In the genomic region with DNA sequence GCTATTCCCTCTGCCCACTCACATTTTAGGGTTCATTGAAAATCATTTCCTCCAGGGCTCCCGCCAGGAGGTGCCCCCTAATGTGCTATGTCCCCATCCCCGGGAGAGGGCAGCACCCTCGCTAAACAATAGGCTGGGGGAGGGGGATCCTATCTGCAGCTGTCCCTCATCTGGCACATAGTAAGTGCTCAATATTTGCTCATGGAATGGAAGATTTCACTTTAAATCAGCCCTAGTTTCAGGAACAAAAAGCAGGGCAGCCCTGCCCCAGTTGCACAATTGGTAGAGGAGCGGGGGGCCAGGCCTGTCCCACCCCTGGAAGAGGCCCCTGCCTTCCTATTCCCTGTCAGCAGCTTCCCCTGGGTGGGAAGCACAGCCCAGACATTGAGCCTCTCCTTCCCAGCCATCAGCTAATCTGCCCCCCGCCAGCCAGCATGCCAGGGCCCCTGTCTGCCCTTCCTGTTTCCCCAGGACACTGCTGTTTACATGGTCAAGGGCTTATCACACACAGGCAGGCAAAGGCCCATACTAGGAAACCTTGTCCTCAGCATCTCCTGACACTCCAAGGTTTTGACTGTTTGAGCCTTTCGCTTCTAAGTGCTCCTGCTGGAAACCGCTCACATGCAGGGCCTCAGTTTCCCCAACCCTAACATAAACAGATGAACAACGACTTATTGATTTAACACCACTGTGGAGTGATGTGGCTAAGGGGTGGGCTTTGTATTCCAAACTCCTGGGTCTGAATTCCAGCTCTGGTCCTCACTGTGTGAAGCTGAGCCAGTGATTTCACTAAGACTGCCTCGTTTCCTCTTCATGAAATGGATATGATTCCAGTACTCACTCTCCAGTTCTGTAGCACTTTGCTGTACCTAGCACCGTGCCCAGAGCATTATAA, we compare ENCODE assay signal across 1 cellular context.
TF ChIP-seq lines count a peak whose summit lies in the region.

No MANE protein-coding gene starts in this region.

TF ChIP-seq in HCT116, 20 proteins besides CTCF, POLR2A, EP300 and RAD21 (continued from another document):
- TF ChIP-seq EGR1 (IDR thresholded peaks at IDR 0.05; ENCODE audit: low read depth) (no peak), SRF (IDR thresholded peaks at IDR 0.05; ENCODE audit: low read depth) (no peak), SP1 (IDR thresholded peaks at IDR 0.05; ENCODE audit: low read depth) (no peak), EZH2phosphoT487 (IDR thresholded peaks at IDR 0.05; ENCODE audit: borderline replicate concordance) (no peak), FOSL1 (IDR thresholded peaks at IDR 0.05; ENCODE audit: low read depth) (no peak), CBX3 (IDR thresholded peaks at IDR 0.05; ENCODE audit: low read depth) (no peak), ZFX (IDR thresholded peaks at IDR 0.05) (no peak), EZH2 (IDR thresholded peaks at IDR 0.05) (no peak), ELF1 (IDR thresholded peaks at IDR 0.05; ENCODE audit: borderline replicate concordance, low read depth) (no peak)
- TF ChIP-seq, protein P1, sequence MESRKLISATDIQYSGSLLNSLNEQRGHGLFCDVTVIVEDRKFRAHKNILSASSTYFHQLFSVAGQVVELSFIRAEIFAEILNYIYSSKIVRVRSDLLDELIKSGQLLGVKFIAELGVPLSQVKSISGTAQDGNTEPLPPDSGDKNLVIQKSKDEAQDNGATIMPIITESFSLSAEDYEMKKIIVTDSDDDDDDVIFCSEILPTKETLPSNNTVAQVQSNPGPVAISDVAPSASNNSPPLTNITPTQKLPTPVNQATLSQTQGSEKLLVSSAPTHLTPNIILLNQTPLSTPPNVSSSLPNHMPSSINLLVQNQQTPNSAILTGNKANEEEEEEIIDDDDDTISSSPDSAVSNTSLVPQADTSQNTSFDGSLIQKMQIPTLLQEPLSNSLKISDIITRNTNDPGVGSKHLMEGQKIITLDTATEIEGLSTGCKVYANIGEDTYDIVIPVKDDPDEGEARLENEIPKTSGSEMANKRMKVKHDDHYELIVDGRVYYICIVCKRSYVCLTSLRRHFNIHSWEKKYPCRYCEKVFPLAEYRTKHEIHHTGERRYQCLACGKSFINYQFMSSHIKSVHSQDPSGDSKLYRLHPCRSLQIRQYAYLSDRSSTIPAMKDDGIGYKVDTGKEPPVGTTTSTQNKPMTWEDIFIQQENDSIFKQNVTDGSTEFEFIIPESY (IDR thresholded peaks at IDR 0.05; ENCODE audit: extremely low read depth, insufficient replicate concordance, low read length): no peak
- TF ChIP-seq, protein P2, sequence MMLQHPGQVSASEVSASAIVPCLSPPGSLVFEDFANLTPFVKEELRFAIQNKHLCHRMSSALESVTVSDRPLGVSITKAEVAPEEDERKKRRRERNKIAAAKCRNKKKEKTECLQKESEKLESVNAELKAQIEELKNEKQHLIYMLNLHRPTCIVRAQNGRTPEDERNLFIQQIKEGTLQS (IDR thresholded peaks at IDR 0.05): no peak
- TF ChIP-seq, protein P3, sequence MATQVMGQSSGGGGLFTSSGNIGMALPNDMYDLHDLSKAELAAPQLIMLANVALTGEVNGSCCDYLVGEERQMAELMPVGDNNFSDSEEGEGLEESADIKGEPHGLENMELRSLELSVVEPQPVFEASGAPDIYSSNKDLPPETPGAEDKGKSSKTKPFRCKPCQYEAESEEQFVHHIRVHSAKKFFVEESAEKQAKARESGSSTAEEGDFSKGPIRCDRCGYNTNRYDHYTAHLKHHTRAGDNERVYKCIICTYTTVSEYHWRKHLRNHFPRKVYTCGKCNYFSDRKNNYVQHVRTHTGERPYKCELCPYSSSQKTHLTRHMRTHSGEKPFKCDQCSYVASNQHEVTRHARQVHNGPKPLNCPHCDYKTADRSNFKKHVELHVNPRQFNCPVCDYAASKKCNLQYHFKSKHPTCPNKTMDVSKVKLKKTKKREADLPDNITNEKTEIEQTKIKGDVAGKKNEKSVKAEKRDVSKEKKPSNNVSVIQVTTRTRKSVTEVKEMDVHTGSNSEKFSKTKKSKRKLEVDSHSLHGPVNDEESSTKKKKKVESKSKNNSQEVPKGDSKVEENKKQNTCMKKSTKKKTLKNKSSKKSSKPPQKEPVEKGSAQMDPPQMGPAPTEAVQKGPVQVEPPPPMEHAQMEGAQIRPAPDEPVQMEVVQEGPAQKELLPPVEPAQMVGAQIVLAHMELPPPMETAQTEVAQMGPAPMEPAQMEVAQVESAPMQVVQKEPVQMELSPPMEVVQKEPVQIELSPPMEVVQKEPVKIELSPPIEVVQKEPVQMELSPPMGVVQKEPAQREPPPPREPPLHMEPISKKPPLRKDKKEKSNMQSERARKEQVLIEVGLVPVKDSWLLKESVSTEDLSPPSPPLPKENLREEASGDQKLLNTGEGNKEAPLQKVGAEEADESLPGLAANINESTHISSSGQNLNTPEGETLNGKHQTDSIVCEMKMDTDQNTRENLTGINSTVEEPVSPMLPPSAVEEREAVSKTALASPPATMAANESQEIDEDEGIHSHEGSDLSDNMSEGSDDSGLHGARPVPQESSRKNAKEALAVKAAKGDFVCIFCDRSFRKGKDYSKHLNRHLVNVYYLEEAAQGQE (IDR thresholded peaks at IDR 0.05; ENCODE audit: low read depth): no peak
